In genomic region chr17:50049636-50050035, GRCh38 we compare ENCODE assay signal across 1 cellular context.
TF ChIP-seq lines count a peak whose summit lies in the region.

No MANE protein-coding gene starts in this region.

TF ChIP-seq in H1, 55 proteins besides CTCF, POLR2A, EP300 and RAD21:
- TF ChIP-seq SIX5 (IDR thresholded peaks at IDR 0.05; ENCODE audit: low read depth, low read length) (no peak), RFX5 (IDR thresholded peaks at IDR 0.05; ENCODE audit: borderline replicate concordance, low read depth, low read length) (no peak), E2F6 (IDR thresholded peaks at IDR 0.05) (no peak), YY1 (IDR thresholded peaks at IDR 0.05; ENCODE audit: low read depth, low read length) (no peak), CBX8 (IDR thresholded peaks at IDR 0.05; ENCODE audit: borderline replicate concordance, low read depth, low read length) (no peak), CTBP2 (IDR thresholded peaks at IDR 0.05; ENCODE audit: borderline replicate concordance, insufficient read depth, insufficient read length, low read length) (no peak), TBP (IDR thresholded peaks at IDR 0.05; ENCODE audit: low read depth, low read length) (no peak), MAFK (IDR thresholded peaks at IDR 0.05; ENCODE audit: low read depth, low read length) (no peak), GTF2F1 (IDR thresholded peaks at IDR 0.05; ENCODE audit: borderline replicate concordance, low read depth, low read length) (no peak), BCL11A (IDR thresholded peaks at IDR 0.05; ENCODE audit: low read depth in 2 of 2, low read length in 2 of 2) (no peak)
